In genomic region chr11:59259867-59260475, GRCh38 we compare ENCODE assay signal across 2 cellular contexts.
TF ChIP-seq lines count a peak whose summit lies in the region.

No MANE protein-coding gene starts in this region.

TF ChIP-seq in HepG2, 621 proteins besides CTCF, POLR2A, EP300 and RAD21 (continued from another document):
- TF ChIP-seq ZFAT (CRISPR knock-in tag; conservative IDR thresholded peaks at IDR 0.05), result no peak
- no peak for TF ChIP-seq PCBP1 (IDR thresholded peaks at IDR 0.05; ENCODE audit: borderline replicate concordance, low read depth, low read length)
- no peak for TF ChIP-seq MNT (IDR thresholded peaks at IDR 0.05)
- no peak for TF ChIP-seq ZNF790 (CRISPR knock-in tag; IDR thresholded peaks at IDR 0.05; ENCODE audit: borderline replicate concordance)
- TF ChIP-seq ZNF841 (CRISPR knock-in tag; IDR thresholded peaks at IDR 0.05; ENCODE audit: borderline replicate concordance), result no peak

TF ChIP-seq in WTC11, 78 proteins besides CTCF, POLR2A, EP300 and RAD21:
- no peak for TF ChIP-seq ZBTB43 (CRISPR knock-in tag; IDR thresholded peaks at IDR 0.05)
